ENCODE assay signal across 13 cellular contexts in genomic region chr22:27798526-27799333, GRCh38. TPM values are rescaled to one million over a fixed set of nuclear protein-coding genes. Genes with fewer than 3 reads are reported as not detected.
DNase-seq lines count a peak whose midpoint lies in the region; TF ChIP-seq lines count a peak whose summit lies in the region.
"Had no signal": no experiment of that assay in that cellular context is flagged by ENCODE, and none has a peak within 500 bp of the region (broad histone marks: within the 10 kb centered on the region; RNA-seq: fewer than 3 reads in every experiment).

No MANE protein-coding gene starts in this region.

- DNase-seq in ELF-1 (ENCODE audit: low read depth, low spot score) (peak; percentile 71), adipocyte (ENCODE audit: low read depth) (peak; percentile 56), left ventricle myocardium inferior (no peak), progenitor cell of endocrine pancreas (ENCODE audit: low spot score, unreplicated experiment) (no peak), AG08395 (ENCODE audit: low spot score) (no peak), pons (ENCODE audit: low spot score) (no peak), OCI-M2 (lab: John Stamatoyannopoulos, UW; ENCODE audit: unreplicated experiment) (no peak)
- no peak for DNase-seq in stimulated activated naive CD4-positive, alpha-beta T cell treated with Interleukin-2 at 50 U/mL for 16 hours (lab: John Stamatoyannopoulos, UW)
- DNase-seq: activated T-cell treated with anti-CD3 and anti-CD28 coated beads, Interleukin-2, amount 50 U/mL, for 72 hours; COR-L47; NCI-H2029 treated with DMSO at 0.1 percent for 48 hours; OCI-M1 had no signal

- peaks cover 20% of the 10 kb centered on the region for H3K4me1 ChIP-seq in adipocyte (ENCODE audit: control insufficient read depth, insufficient read depth, low read length)
- H3K4me1 ChIP-seq in left ventricle myocardium inferior: peaks cover 89% of the 10 kb centered on the region

- peaks cover 24% of the 10 kb centered on the region for H3K4me1 Mint-ChIP-seq in progenitor cell of endocrine pancreas (ENCODE audit: low read depth)

- H3K4me3 Mint-ChIP-seq in progenitor cell of endocrine pancreas (ENCODE audit: low read depth): peak overlapping the region; percentile 64

- H3K27ac Mint-ChIP-seq in progenitor cell of endocrine pancreas: no peak overlapping the region
- H3K27ac Mint-ChIP-seq: activated T-cell treated with anti-CD3 and anti-CD28 coated beads, Interleukin-2, amount 50 U/mL, for 72 hours had no signal

- H3K36me3 ChIP-seq in adipocyte (ENCODE audit: control insufficient read depth, insufficient read depth, low read length, severe bottlenecking) (peaks cover 5% of the 10 kb centered on the region), left ventricle myocardium inferior (peaks cover 17% of the 10 kb centered on the region)
- H3K36me3 ChIP-seq: pancreas had no signal

- H3K27ac ChIP-seq in left ventricle myocardium inferior (replicated peaks): peak overlapping the region; percentile 93
- H3K27ac ChIP-seq: pancreas had no signal

- peaks cover 47% of the 10 kb centered on the region for H3K27me3 Mint-ChIP-seq in progenitor cell of endocrine pancreas

- no peaks in the 10 kb centered on the region for H3K27me3 ChIP-seq in adipocyte (replicated peaks; ENCODE audit: control insufficient read depth, insufficient read depth, low read length)
- peaks cover 49% of the 10 kb centered on the region for H3K27me3 ChIP-seq in left ventricle myocardium inferior (ENCODE audit: low read depth)
- H3K27me3 ChIP-seq: pancreas had no signal

- intact Hi-C loops in left ventricle myocardium inferior (cut with micrococcal nuclease): loop anchor here (10.0 kb wide), 1 partner anchor 134 kb away; no protein-coding TSS in a partner anchor

- H3K4me3 ChIP-seq in adipocyte (ENCODE audit: low read length) (peak overlapping the region; percentile 37), left ventricle myocardium inferior (peak overlapping the region; percentile 92)

- H3K36me3 Mint-ChIP-seq in progenitor cell of endocrine pancreas (ENCODE audit: insufficient read depth): peaks cover 2% of the 10 kb centered on the region

- no peak for TF ChIP-seq CTCF in left ventricle myocardium inferior (IDR thresholded peaks at IDR 0.05; ENCODE audit: borderline replicate concordance)
- no peak for TF ChIP-seq CTCF in progenitor cell of endocrine pancreas (IDR thresholded peaks at IDR 0.05; ENCODE audit: unreplicated experiment)

- H3K9me3 ChIP-seq in adipocyte (ENCODE audit: control insufficient read depth, low read length) (no peaks in the 10 kb centered on the region), left ventricle myocardium inferior (replicated peaks) (no peaks in the 10 kb centered on the region)
- H3K9me3 ChIP-seq: pancreas had no signal

- peak overlapping the region; percentile 25 for H3K9ac ChIP-seq in adipocyte (ENCODE audit: low read length)

- H3K9me3 Mint-ChIP-seq in progenitor cell of endocrine pancreas (ENCODE audit: low read depth): no peaks in the 10 kb centered on the region
- H3K9me3 Mint-ChIP-seq: activated T-cell treated with anti-CD3 and anti-CD28 coated beads, Interleukin-2, amount 50 U/mL, for 72 hours had no signal

RNA-seq across cellular contexts. Expression of gene MN1, which starts 2.8 kb away (rescaled TPM):
- 7.7 TPM for total RNA-seq in left ventricle myocardium inferior
- 5.5 and 5.9 TPM in 2 replicates for total RNA-seq in progenitor cell of endocrine pancreas

Comparison
In these comparisons a context has a peak if more than half of its experiments do, and no peak if none do; other contexts are left out.
1. DNase-seq: peak in ELF-1 (single experiment) and adipocyte (single experiment); none in left ventricle myocardium inferior (single experiment), progenitor cell of endocrine pancreas (single experiment), AG08395 (single experiment), pons (single experiment), stimulated activated naive CD4-positive, alpha-beta T cell treated with Interleukin-2 at 50 U/mL for 16 hours (single experiment) and OCI-M2 (single experiment).